Comparison of ENCODE assay signal across 12 cellular contexts in the genomic region with DNA sequence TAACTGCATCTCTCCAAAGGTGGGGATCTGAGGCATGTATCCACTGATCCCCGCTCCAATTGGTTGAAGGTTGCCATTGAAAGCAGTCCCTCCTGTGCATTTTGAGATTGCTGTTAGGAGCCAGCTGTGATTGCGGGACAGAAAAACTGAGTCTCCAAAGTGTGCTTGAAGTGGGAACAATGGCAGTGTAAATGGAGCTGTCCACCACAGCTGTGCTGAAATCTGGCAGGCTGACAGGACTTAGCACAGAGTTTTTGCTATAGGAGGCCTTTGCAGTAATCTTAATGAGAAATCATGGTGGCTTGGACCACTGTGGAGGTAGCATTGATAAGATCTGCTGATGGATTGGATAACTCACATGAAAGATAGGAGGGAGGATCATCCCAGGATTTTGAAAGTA. TPM values are rescaled to one million over a fixed set of nuclear protein-coding genes. Genes with fewer than 3 reads are reported as not detected.
DNase-seq lines count a peak whose midpoint lies in the region; ATAC-seq and TF ChIP-seq lines count a peak whose summit lies in the region.
"Had no signal": no experiment of that assay in that cellular context is flagged by ENCODE, and none has a peak within 500 bp of the region (broad histone marks: within the 10 kb centered on the region; RNA-seq: fewer than 3 reads in every experiment).

No MANE protein-coding gene starts in this region.

- H3K36me3 ChIP-seq in SJSA1 (peaks cover 62% of the 10 kb centered on the region), fibroblast of lung (ENCODE audit: control insufficient read depth, insufficient read depth, low read length) (no peaks in the 10 kb centered on the region), tibial artery (peaks cover 27 to 46% (median 32%) of the 10 kb centered on the region in 3 donors)

- TF ChIP-seq CTCF in fibroblast of lung (conservative IDR thresholded peaks at IDR 0.05 in 1 of 2, IDR thresholded peaks at IDR 0.05 in 1 of 2; ENCODE audit: low read depth in 1 of 2, low read length in 2 of 2) (no peak), tibial artery (IDR thresholded peaks at IDR 0.05) (no peak), mesothelial cell of epicardium (IDR thresholded peaks at IDR 0.05; ENCODE audit: unreplicated experiment) (no peak)

- no peaks in the 10 kb centered on the region for H3K27me3 Mint-ChIP-seq in mesothelial cell of epicardium (ENCODE audit: low read depth)
- H3K27me3 Mint-ChIP-seq: naive B cell had no signal

- no peak overlapping the region for H3K27ac Mint-ChIP-seq in mesothelial cell of epicardium
- H3K27ac Mint-ChIP-seq: naive B cell had no signal

- H4K20me1 ChIP-seq in fibroblast of lung (ENCODE audit: control insufficient read depth, extremely low read depth, insufficient read depth, low read length) = no peaks in the 10 kb centered on the region

- no peaks in the 10 kb centered on the region for H3K9me3 Mint-ChIP-seq in mesothelial cell of epicardium
- H3K9me3 Mint-ChIP-seq: naive B cell had no signal

- no peak overlapping the region for H3K4me3 Mint-ChIP-seq in mesothelial cell of epicardium

- intact Hi-C loops in tibial artery (cut with DNase I; ENCODE audit: low total_unique reads) = no loop called here

- no peak overlapping the region for H2AFZ ChIP-seq in fibroblast of lung (ENCODE audit: low read length)

- peak; percentile 12 for DNase-seq in stimulated activated CD4-positive, alpha-beta T cell treated with anti-CD3 and anti-CD28 coated beads, Interleukin-1b, Interleukin-23, amount 100 ng/mL, for 48 hours
- no peak for DNase-seq in stimulated activated CD4-positive, alpha-beta T cell treated with anti-CD3 and anti-CD28 coated beads, Interleukin-4, amount 100 ng/mL, for 4 hours
- DNase-seq in SJSA1 (ENCODE audit: low read depth in 1 of 2, low spot score in 2 of 2) = peak in 1 of 2 experiments; percentile 48
- peak; percentile 27 to 56 for DNase-seq in fibroblast of lung (ENCODE audit: low read depth in 2 of 2)
- DNase-seq in tibial artery = no peak
- no peak for DNase-seq in mesothelial cell of epicardium (ENCODE audit: low spot score in 2 of 2, unreplicated experiment in 2 of 2)
- DNase-seq: heart right ventricle, naive B cell, NCI-H1694 treated with DMSO at 0.1 percent for 48 hours, testis had no signal

- peaks cover 13% of the 10 kb centered on the region for H3K4me1 Mint-ChIP-seq in mesothelial cell of epicardium

- no peaks in the 10 kb centered on the region for H3K27me3 ChIP-seq in SJSA1 (replicated peaks)
- H3K27me3 ChIP-seq in fibroblast of lung (ENCODE audit: control insufficient read depth, insufficient read depth, low read length) = no peaks in the 10 kb centered on the region
- H3K27me3 ChIP-seq in tibial artery = no peaks in the 10 kb centered on the region
- H3K27me3 ChIP-seq: heart right ventricle, testis had no signal

- H3K4me2 ChIP-seq in fibroblast of lung (ENCODE audit: extremely low read depth, insufficient read depth, low read length) = no peak overlapping the region

- H3K4me1 ChIP-seq in SJSA1 (replicated peaks) (peaks cover 23% of the 10 kb centered on the region), fibroblast of lung (ENCODE audit: control insufficient read depth, extremely low read depth, insufficient read depth, low read length) (no peaks in the 10 kb centered on the region), tibial artery (peaks cover 0 to 33% (median 17%) of the 10 kb centered on the region in 4 donors)

- ATAC-seq in HG03196 (IDR thresholded peaks at IDR 0.05; ENCODE audit: unreplicated experiment) (no peak), HG03025 (IDR thresholded peaks at IDR 0.05; ENCODE audit: low FRiP score, unreplicated experiment) (no peak)
- ATAC-seq: heart right ventricle had no signal

- H3K36me3 Mint-ChIP-seq in mesothelial cell of epicardium = peaks cover 5% of the 10 kb centered on the region

- peaks cover 11% of the 10 kb centered on the region for H3K79me2 ChIP-seq in fibroblast of lung (ENCODE audit: control insufficient read depth, insufficient read depth, low read length)

- H3K9ac ChIP-seq in fibroblast of lung (ENCODE audit: insufficient read depth, low read length) = no peak overlapping the region

- 0 out of 2 replicates have a peak overlapping the region, but pooled peaks have one; percentile 20 for H3K27ac ChIP-seq in SJSA1
- H3K27ac ChIP-seq in fibroblast of lung (ENCODE audit: insufficient read depth, low read length) = no peak overlapping the region
- H3K27ac ChIP-seq in tibial artery = no peak overlapping the region
- H3K27ac ChIP-seq: heart right ventricle, testis had no signal

- H3K4me3 ChIP-seq in SJSA1 (no peak overlapping the region), fibroblast of lung (replicated peaks in 1 of 4; ENCODE audit: control extremely low read depth in 1 of 4, insufficient read depth in 1 of 4, low read depth in 3 of 4, low read length in 4 of 4) (no peak overlapping the region), tibial artery (no peak overlapping the region)
- H3K4me3 ChIP-seq: heart right ventricle, testis had no signal

- no peaks in the 10 kb centered on the region for H3K9me3 ChIP-seq in SJSA1 (replicated peaks)
- H3K9me3 ChIP-seq in fibroblast of lung (ENCODE audit: control insufficient read depth, insufficient read depth, low read depth, low read length) = no peaks in the 10 kb centered on the region
- H3K9me3 ChIP-seq in tibial artery = no peaks in the 10 kb centered on the region
- H3K9me3 ChIP-seq: heart right ventricle, testis had no signal

RNA-seq across cellular contexts. Expression of gene RNF20, which starts 3.3 kb away (rescaled TPM):
- total RNA-seq in SJSA1 (2014; rRNA removed; shearing (Covaris generic)) = 31.7 and 37.1 TPM in 2 replicates
- 29.6 and 34.2 TPM in 2 replicates for total RNA-seq in fibroblast of lung
- 20.1 and 23.0 TPM in 2 replicates for polyA plus RNA-seq in fibroblast of lung
- polyA plus RNA-seq in fibroblast of lung (2012) = 23.7 and 25.1 TPM in 2 replicates
- polyA minus RNA-seq in fibroblast of lung (ENCODE audit: low replicate concordance) = 9.6 and 25.6 TPM in 2 replicates
- total RNA-seq in mesothelial cell of epicardium = 49.0 to 55.5 TPM (median 53.9 TPM) in 3 replicates

RNA-seq across cellular contexts. Expression of gene PPP3R2, which starts 57.8 kb away (rescaled TPM):
- total RNA-seq in SJSA1 (2014; rRNA removed; shearing (Covaris generic)) = not detected in 2 replicates
- total RNA-seq in fibroblast of lung (not detected in 2 replicates), mesothelial cell of epicardium (0.34 to 0.38 TPM (median 0.34 TPM) in 3 replicates)
- polyA plus RNA-seq in fibroblast of lung = not detected in 2 replicates
- polyA plus RNA-seq in fibroblast of lung (2012) = not detected in 2 replicates
- not detected in 2 replicates for polyA minus RNA-seq in fibroblast of lung (ENCODE audit: low replicate concordance)
- total RNA-seq: heart right ventricle had no signal
- polyA plus RNA-seq: heart right ventricle had no signal

Comparison
In these comparisons a context has a peak if more than half of its experiments do, and no peak if none do; other contexts are left out.
1. DNase-seq: peak in stimulated activated CD4-positive, alpha-beta T cell treated with anti-CD3 and anti-CD28 coated beads, Interleukin-1b, Interleukin-23, amount 100 ng/mL, for 48 hours (single experiment) and fibroblast of lung (2 of 2); none in stimulated activated CD4-positive, alpha-beta T cell treated with anti-CD3 and anti-CD28 coated beads, Interleukin-4, amount 100 ng/mL, for 4 hours (0 of 2), tibial artery (0 of 2) and mesothelial cell of epicardium (0 of 2).